8 cellular contexts compared by ENCODE assay signal in the genomic region with DNA sequence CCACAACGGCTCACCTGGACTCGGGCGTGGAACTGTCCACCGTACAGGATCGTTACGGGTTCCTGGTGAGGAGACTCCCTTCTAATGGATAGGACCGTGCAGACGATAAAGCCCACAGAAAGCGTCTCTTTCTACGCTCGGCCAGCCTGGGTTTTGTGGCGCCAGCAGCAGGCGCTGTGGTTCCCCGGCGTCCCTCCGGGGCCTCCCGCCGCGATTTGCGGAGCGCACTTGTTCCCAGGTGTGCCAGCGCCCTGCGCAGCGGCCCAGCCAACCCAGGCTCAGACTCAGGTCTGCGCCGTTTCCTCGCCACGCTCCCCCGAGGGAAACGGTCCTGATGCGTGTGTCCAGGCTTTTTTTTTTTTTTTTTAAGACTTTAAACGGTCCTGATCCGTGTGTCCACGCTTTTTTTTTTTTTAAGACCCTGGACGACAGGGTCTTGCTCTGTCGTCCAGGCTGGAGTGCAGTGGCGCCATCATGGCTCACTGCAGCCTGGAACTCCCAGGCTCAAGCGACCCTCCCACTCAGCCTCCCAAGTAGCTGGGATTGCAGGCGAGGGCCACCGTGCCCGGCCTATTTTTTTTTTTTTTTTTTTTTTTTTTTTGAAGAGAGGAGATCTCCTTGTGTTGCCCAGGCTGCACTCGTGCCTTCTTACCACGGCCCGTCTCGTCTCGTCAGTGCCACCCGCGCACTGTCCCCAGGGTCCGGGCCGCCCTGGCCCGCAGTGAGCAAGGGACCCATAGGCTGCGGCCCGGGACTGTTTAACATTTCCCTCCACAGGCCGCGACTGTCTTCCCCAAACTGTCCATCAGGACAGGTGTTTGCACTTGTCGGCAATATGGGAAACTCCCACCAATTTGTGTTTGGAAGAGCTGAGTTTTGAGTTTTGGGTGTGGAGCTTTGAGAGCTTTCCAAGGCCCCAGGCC. TPM values are rescaled to one million over a fixed set of nuclear protein-coding genes. Genes with fewer than 3 reads are reported as not detected.
DNase-seq lines count a peak whose midpoint lies in the region; ATAC-seq and TF ChIP-seq lines count a peak whose summit lies in the region.

No MANE protein-coding gene starts in this region.

- TF ChIP-seq CTCF in A673 (conservative IDR thresholded peaks at IDR 0.05; ENCODE audit: low read depth, low read length) (peak; percentile 39), GM20000 (IDR thresholded peaks at IDR 0.05; ENCODE audit: extremely low read depth, missing control alignments) (peak; percentile 53), spleen (IDR thresholded peaks at IDR 0.05 in 8 of 11, conservative IDR thresholded peaks at IDR 0.05 in 3 of 11) (no peak)

- peaks cover 54% of the 10 kb centered on the region for H3K27me3 Mint-ChIP-seq in activated CD4-positive, alpha-beta T cell treated with anti-CD3 and anti-CD28 coated beads, Interleukin-2, amount 10 ng/mL, durations not matched to agents 7 days and 5 days

- H3K36me3 Mint-ChIP-seq in activated CD4-positive, alpha-beta T cell treated with anti-CD3 and anti-CD28 coated beads, Interleukin-2, amount 10 ng/mL, durations not matched to agents 7 days and 5 days (ENCODE audit: low read depth): no peaks in the 10 kb centered on the region

- H3K27ac Mint-ChIP-seq in activated CD4-positive, alpha-beta T cell treated with anti-CD3 and anti-CD28 coated beads, Interleukin-2, amount 10 ng/mL, durations not matched to agents 7 days and 5 days: no peak overlapping the region

- H3K27me3 ChIP-seq in A673 (replicated peaks; ENCODE audit: insufficient read depth, low read depth, low read length, poor library complexity) (no peaks in the 10 kb centered on the region), spleen (replicated peaks in 1 of 7) (peaks cover 0 to 99% (median 34%) of the 10 kb centered on the region in 7 donors)

- H3K9me3 ChIP-seq in A673 (ENCODE audit: low read depth, low read length, poor library complexity, severe bottlenecking) (no peaks in the 10 kb centered on the region), spleen (no peaks in the 10 kb centered on the region)

- TF ChIP-seq POLR2A in spleen (IDR thresholded peaks at IDR 0.05): no peak

- DNase-seq in A673 (ENCODE audit: low spot score) (no peak), GM20000 (ENCODE audit: low spot score) (peak; percentile 77), germinal center (ENCODE audit: low spot score) (peak; percentile 54), NCI-H2227 (lab: John Stamatoyannopoulos, UW; ENCODE audit: unreplicated experiment) (no peak), spleen (no peak)
- peak; percentile 48 for DNase-seq in activated CD4-positive, alpha-beta T cell treated with anti-CD3 and anti-CD28 coated beads, Interleukin-2, amount 10 ng/mL, durations not matched to agents 7 days and 5 days
- peak; percentile 77 for DNase-seq in stimulated activated CD8-positive, alpha-beta memory T cell treated with anti-CD3 and anti-CD28 coated beads, Interleukin-4, amount 100 ng/mL, for 48 hours

- no peaks in the 10 kb centered on the region for H3K36me3 ChIP-seq in A673 (ENCODE audit: insufficient read depth, low read length, poor library complexity, severe bottlenecking)
- H3K36me3 ChIP-seq in spleen: no peaks in the 10 kb centered on the region

- H3K4me1 Mint-ChIP-seq in activated CD4-positive, alpha-beta T cell treated with anti-CD3 and anti-CD28 coated beads, Interleukin-2, amount 10 ng/mL, durations not matched to agents 7 days and 5 days: peaks cover 7% of the 10 kb centered on the region

- H3K4me1 ChIP-seq in A673 (ENCODE audit: insufficient read depth, low read length, poor library complexity, severe bottlenecking): peaks cover 9% of the 10 kb centered on the region
- peaks cover 0 to 13% (median 7%) of the 10 kb centered on the region in 6 donors for H3K4me1 ChIP-seq in spleen

- H3K9me3 Mint-ChIP-seq in activated CD4-positive, alpha-beta T cell treated with anti-CD3 and anti-CD28 coated beads, Interleukin-2, amount 10 ng/mL, durations not matched to agents 7 days and 5 days: no peaks in the 10 kb centered on the region

- H3K4me3 Mint-ChIP-seq in activated CD4-positive, alpha-beta T cell treated with anti-CD3 and anti-CD28 coated beads, Interleukin-2, amount 10 ng/mL, durations not matched to agents 7 days and 5 days: peak overlapping the region; percentile 27

- H3K4me3 ChIP-seq in A673 (ENCODE audit: low read depth, low read length, poor library complexity, severe bottlenecking) (no peak overlapping the region), spleen (peak overlapping the region in 1 of 8 donors; percentile 32)

- 29 to 35% (median 32%) methylated on average over 54 to 56 of the region's 56 CpGs for WGBS in spleen, 5 donors

- CTCF ChIA-PET in A673 (lab: Charles Lee): no interaction called here
- CTCF ChIA-PET in activated CD4-positive, alpha-beta T cell treated with anti-CD3 and anti-CD28 coated beads, Interleukin-2, amount 10 ng/mL, durations not matched to agents 7 days and 5 days (lab: Charles Lee): interaction anchor here (0.6 to 1.4 kb wide), 2 partner anchors 26 to 32 kb away, joined by 3 read pairs; no protein-coding TSS in a partner anchor

- intact Hi-C loops in A673 (cut with micrococcal nuclease; ENCODE audit: unreplicated experiment) (no loop called here), spleen (cut with DNase I; ENCODE audit: low total_unique reads) (no loop called here)

- POLR2A ChIA-PET in A673 (lab: Charles Lee; ENCODE audit: low non-redundant PET): no interaction called here
- POLR2A ChIA-PET in activated CD4-positive, alpha-beta T cell treated with anti-CD3 and anti-CD28 coated beads, Interleukin-2, amount 10 ng/mL, durations not matched to agents 7 days and 5 days (lab: Charles Lee): no interaction called here

- ATAC-seq in GM18517 (IDR thresholded peaks at IDR 0.05; ENCODE audit: unreplicated experiment): no peak

- H3K27ac ChIP-seq in A673 (ENCODE audit: low read depth, low read length, poor library complexity, severe bottlenecking) (no peak overlapping the region), spleen (no peak overlapping the region)

- no TSS peak for BruUV-seq in A673 (replicated peaks; lab: Mats Ljungman, UMichigan)

RNA-seq across cellular contexts. Expression of a gene that starts 23.8 kb away (rescaled TPM):
- 0.43 and 0.48 TPM in 2 replicates for total RNA-seq in A673 (2021)
- under 1 TPM; 0.05 to 0.10 TPM for total RNA-seq in activated CD4-positive, alpha-beta T cell treated with anti-CD3 and anti-CD28 coated beads, Interleukin-2, amount 10 ng/mL, durations not matched to agents 7 days and 5 days
- total RNA-seq in spleen: under 1 TPM; 0.12 to 0.43 (median 0.26) TPM
- polyA plus RNA-seq in spleen: under 1 TPM; 0.15 to 0.26 (median 0.24) TPM

RNA-seq across cellular contexts. Expression of a gene that starts 55.7 kb away (rescaled TPM):
- total RNA-seq in A673 (2021) (not detected in 2 replicates), spleen (under 1 TPM in 3 of 7 donors, not detected in 4; 0.14 to 0.77 (median 0.16) TPM)
- total RNA-seq in activated CD4-positive, alpha-beta T cell treated with anti-CD3 and anti-CD28 coated beads, Interleukin-2, amount 10 ng/mL, durations not matched to agents 7 days and 5 days: 1 to 10 TPM; 5.4 to 5.6 TPM
- polyA plus RNA-seq in spleen: under 1 TPM; 0.23 to 0.64 (median 0.24) TPM

Comparison
In these comparisons a context has a peak if more than half of its experiments do, and no peak if none do; other contexts are left out.
1. DNase-seq: peak in GM20000 (single experiment), activated CD4-positive, alpha-beta T cell treated with anti-CD3 and anti-CD28 coated beads, Interleukin-2, amount 10 ng/mL, durations not matched to agents 7 days and 5 days (single experiment), germinal center (single experiment) and stimulated activated CD8-positive, alpha-beta memory T cell treated with anti-CD3 and anti-CD28 coated beads, Interleukin-4, amount 100 ng/mL, for 48 hours (single experiment); none in A673 (single experiment), NCI-H2227 (single experiment) and spleen (single experiment).
2. CTCF ChIP-seq: peak in A673 (single experiment) and GM20000 (single experiment); none in spleen (0 of 11).